Comparison of ENCODE assay signal across 13 cellular contexts in the genomic region with DNA sequence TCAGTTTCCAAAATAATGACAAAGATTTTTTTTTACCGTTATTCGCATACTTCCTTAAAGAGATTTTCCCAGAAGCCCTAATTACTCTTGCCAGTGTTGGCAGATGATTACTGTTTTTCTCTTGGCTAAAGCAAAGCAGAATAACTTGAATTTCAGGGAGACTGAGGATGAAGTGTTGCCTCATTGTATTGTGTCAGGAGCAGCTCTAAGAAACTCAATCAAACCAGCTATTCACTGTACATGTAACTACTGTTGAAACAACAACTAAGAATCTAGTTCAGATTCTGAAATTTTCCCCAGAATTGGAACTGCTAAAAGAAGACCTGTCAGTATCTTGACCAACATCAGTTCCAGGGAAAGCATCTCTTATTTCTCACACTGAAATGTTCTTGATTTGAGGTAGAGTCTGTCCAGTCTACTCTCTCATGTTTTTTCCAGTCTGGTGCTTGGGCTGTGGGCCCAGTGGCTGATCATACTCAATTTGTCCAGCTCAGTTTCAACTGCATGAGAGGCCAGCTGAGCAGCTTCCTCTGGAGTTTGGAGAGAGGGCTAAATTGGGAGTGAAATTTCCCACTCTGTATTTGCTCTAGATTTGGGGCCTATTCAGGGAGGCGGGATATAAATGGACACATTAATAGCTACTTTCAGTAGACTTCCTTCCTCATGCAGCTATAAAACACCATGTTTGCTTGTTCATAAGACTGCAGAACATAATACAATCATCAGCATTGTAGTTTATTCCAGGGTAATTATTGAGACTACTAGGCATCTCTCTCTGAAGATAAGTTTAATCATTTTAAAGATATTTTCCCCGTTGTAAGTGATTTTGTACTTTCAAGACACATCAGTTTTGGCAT.
DNase-seq lines count a peak whose midpoint lies in the region; ATAC-seq and TF ChIP-seq lines count a peak whose summit lies in the region.
"Had no signal": no experiment of that assay in that cellular context is flagged by ENCODE, and none has a peak within 500 bp of the region (broad histone marks: within the 10 kb centered on the region; RNA-seq: fewer than 3 reads in every experiment).

No MANE protein-coding gene starts in this region.

- H3K27me3 ChIP-seq in right cardiac atrium (ENCODE audit: control insufficient read depth, insufficient read depth) (no peaks in the 10 kb centered on the region), stomach (no peaks in the 10 kb centered on the region)

- peak overlapping the region; percentile 56 for H3K27ac ChIP-seq in right cardiac atrium (ENCODE audit: low read length)
- peak overlapping the region in 3 of 5 donors; percentile 7 to 27 (median 8) for H3K27ac ChIP-seq in stomach

- H3K4me1 ChIP-seq in right cardiac atrium (ENCODE audit: control insufficient read depth, insufficient read depth, low read length) (no peaks in the 10 kb centered on the region), stomach (peaks cover 0 to 14% (median 4%) of the 10 kb centered on the region in 4 donors)

- no peaks in the 10 kb centered on the region for H3K9me3 ChIP-seq in right cardiac atrium (ENCODE audit: control insufficient read depth, low read length)
- no peaks in the 10 kb centered on the region for H3K9me3 ChIP-seq in stomach

- TF ChIP-seq EP300 in stomach (IDR thresholded peaks at IDR 0.05) = no peak

- TF ChIP-seq CTCF in stomach (IDR thresholded peaks at IDR 0.05) = no peak

- no peak overlapping the region for H3K4me3 ChIP-seq in right cardiac atrium (ENCODE audit: low read length)
- H3K4me3 ChIP-seq in stomach = no peak overlapping the region

- H3K36me3 ChIP-seq in stomach = no peaks in the 10 kb centered on the region

- whole genome bisulfite sequencing in right cardiac atrium = 46% methylated on average over 4 of the region's 4 CpGs
- 56 to 67% (median 62%) methylated on average over 4 of the region's 4 CpGs for WGBS in stomach, 5 donors

- DNase-seq in NCI-H2081 (lab: John Stamatoyannopoulos, UW) (peak; percentile 17 to 65), cerebellar cortex (ENCODE audit: low spot score) (peak; percentile 19), right cardiac atrium (peak; percentile 37 to 80 (median 56)), stomach (no peak), hepatic stellate cell (ENCODE audit: low spot score) (no peak), C1 segment of cervical spinal cord (lab: John Stamatoyannopoulos, UW) (no peak), HK-2 (ENCODE audit: unreplicated experiment) (no peak), NCI-H2107 treated with DMSO at 0.1 percent for 48 hours (lab: John Stamatoyannopoulos, UW; ENCODE audit: unreplicated experiment) (no peak)
- DNase-seq: activated naive CD4-positive, alpha-beta T cell; DMS 273 treated with DMSO at 0.1 percent for 48 hours; NCI-H1694 treated with DMSO at 0.1 percent for 48 hours; NCI-H524 treated with DMSO at 0.1 percent for 48 hours; stimulated activated CD4-positive, alpha-beta T cell treated with anti-CD3 and anti-CD28 coated beads, Interleukin-2, amount 100 ng/mL, for 24 hours had no signal

- TF ChIP-seq POLR2A in stomach (IDR thresholded peaks at IDR 0.05) = no peak

- ATAC-seq in right cardiac atrium = peak; percentile 74 to 87

- intact Hi-C loops in right cardiac atrium (cut with DNase I) = no loop called here
- intact Hi-C loops in stomach (cut with DNase I; ENCODE audit: low total_unique reads) = no loop called here

Comparison
In these comparisons a context has a peak if more than half of its experiments do, and no peak if none do; other contexts are left out.
1. DNase-seq: peak in NCI-H2081 (2 of 2), cerebellar cortex (single experiment) and right cardiac atrium (3 of 3); none in stomach (single experiment), hepatic stellate cell (single experiment), C1 segment of cervical spinal cord (0 of 14), HK-2 (single experiment) and NCI-H2107 treated with DMSO at 0.1 percent for 48 hours (single experiment).